Comparison of ENCODE assay signal across 8 cellular contexts in the genomic region with DNA sequence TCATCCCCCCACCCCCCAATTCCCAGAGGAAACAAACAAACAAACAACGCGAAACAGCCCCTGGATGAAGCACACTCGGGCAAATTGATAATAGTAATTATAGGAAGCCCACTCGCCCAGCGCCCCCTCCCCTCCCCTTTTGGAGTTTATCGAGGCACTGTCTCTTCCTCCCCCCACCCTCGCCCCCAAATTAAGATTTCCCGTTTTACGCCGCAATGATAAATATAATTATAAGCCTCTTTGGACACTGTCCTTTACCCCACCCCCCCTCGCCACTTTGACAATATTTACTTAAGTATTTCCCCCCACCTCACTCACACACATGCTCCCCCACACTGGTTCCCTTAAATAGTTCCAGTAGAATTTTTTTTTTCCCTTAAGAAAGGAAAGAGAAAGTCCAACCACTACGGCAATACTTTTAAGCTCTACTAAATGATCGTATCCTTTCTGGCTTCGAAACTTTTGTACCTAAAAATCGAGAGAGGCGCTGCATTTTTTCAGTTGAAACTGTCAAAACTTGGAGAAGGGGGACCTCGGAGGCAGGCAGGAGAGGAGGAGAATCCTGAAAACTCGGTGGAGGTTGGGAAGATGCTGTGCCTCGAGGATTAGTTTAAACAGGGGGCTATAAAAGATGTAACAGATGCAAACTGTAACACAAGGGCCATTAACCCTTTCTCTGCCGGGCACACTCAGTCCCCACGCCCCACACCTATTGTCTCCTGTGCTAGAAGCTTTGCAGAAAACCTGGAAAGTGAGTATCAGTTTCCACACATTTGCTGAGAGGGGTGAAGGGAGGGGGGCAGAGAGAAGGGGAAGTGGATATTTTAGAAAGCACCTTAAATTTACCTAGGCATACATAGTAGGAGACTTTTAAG. TPM values are rescaled to one million over a fixed set of nuclear protein-coding genes. Genes with fewer than 3 reads are reported as not detected.
DNase-seq lines count a peak whose midpoint lies in the region; ATAC-seq lines count a peak whose summit lies in the region.

No MANE protein-coding gene starts in this region.

- DNase-seq in HAP-1 (ENCODE audit: low spot score in 2 of 2) (peak in 1 of 2 experiments; percentile 79), SK-MEL-5 (ENCODE audit: low read depth, low spot score) (peak; percentile 51), germinal center (ENCODE audit: low spot score) (peak; percentile 44), skeletal muscle cell (ENCODE audit: low read depth) (no peak), NCI-H69 (lab: John Stamatoyannopoulos, UW) (no peak), SW480 (ENCODE audit: low spot score) (no peak)

- H3K36me3 ChIP-seq in HAP-1 (replicated peaks), result no peaks in the 10 kb centered on the region

- H3K4me3 ChIP-seq in HAP-1 (peak overlapping the region; percentile 68), skeletal muscle cell (ENCODE audit: low read depth, low read length) (peak overlapping the region; percentile 90)

- H3K9me3 ChIP-seq in HAP-1, result no peaks in the 10 kb centered on the region

- peaks cover 46% of the 10 kb centered on the region for H3K4me1 ChIP-seq in HAP-1

- in situ Hi-C loops in HAP-1 (cut with MboI; ENCODE audit: low sequenced_read_pairs) (loop anchor here (10.0 kb wide), 1 partner anchor 63 kb away; no protein-coding TSS in a partner anchor), SK-MEL-5 (cut with HindIII; ENCODE audit: low pct_unique_long_range_greater_than_20kb, low sequenced_read_pairs) (loop anchor here (25.0 kb wide), 1 partner anchor 419 kb away; no protein-coding TSS in a partner anchor)

- no peaks in the 10 kb centered on the region for H3K27me3 ChIP-seq in HAP-1 (ENCODE audit: low read depth)

- ATAC-seq in GM21576 (IDR thresholded peaks at IDR 0.05; ENCODE audit: unreplicated experiment) (no peak), GM18498 (IDR thresholded peaks at IDR 0.05; ENCODE audit: unreplicated experiment) (no peak)

RNA-seq across cellular contexts. Expression of gene ZEB2, which starts 1.9 kb away (rescaled TPM):
- 71.9 and 85.0 TPM in 2 replicates for total RNA-seq in SK-MEL-5 (2014; rRNA removed; shearing (Covaris generic))
- 32.1 and 53.9 TPM in 2 replicates for polyA plus RNA-seq in SK-MEL-5 (2015; cell fraction: cytosol; rRNA removed)
- 45.6 and 57.5 TPM in 2 replicates for polyA plus RNA-seq in SK-MEL-5 (2015; cell fraction: nucleus; rRNA removed)

Comparison
In these comparisons a context has a peak if more than half of its experiments do, and no peak if none do; other contexts are left out.
1. DNase-seq: peak in SK-MEL-5 (single experiment) and germinal center (single experiment); none in skeletal muscle cell (single experiment), NCI-H69 (single experiment) and SW480 (single experiment).